In the genomic region with DNA sequence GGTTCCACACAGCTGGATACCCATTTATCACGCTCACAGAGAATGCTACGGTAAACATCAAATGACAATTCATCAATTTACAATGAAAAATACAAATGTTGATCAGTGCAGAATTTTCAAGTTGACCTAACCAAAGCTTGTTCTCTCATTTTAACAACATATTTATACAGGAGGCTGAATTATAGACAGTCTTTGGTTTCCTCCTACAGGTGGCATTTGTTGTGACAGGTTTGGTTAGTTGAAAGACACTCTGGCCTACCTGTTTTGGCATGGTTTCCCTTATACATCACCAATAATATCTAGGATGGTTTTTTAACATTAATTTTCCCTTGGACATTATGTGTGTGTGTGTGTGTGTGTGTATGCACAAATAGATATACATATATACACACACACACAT, we compare ENCODE assay signal across 14 cellular contexts.
DNase-seq lines count a peak whose midpoint lies in the region; ATAC-seq and TF ChIP-seq lines count a peak whose summit lies in the region.
"Had no signal": no experiment of that assay in that cellular context is flagged by ENCODE, and none has a peak within 500 bp of the region (broad histone marks: within the 10 kb centered on the region; RNA-seq: fewer than 3 reads in every experiment).

No MANE protein-coding gene starts in this region.

- ATAC-seq in activated CD8-positive, alpha-beta memory T cell treated with anti-CD3 and anti-CD28 coated beads, Interleukin-2, amount 10 ng/mL, durations not matched to agents 7 days and 5 days = no peak
- ATAC-seq: stimulated activated memory B cell treated with anti-CD40 and anti-IgM and Interleukin-4, amounts not matched to agents 10 μg/mL and 1 μg/mL and 100 μg/mL, for 72 hours had no signal

- 94% methylated on average over 2 of the region's 2 CpGs for WGBS in mammary epithelial cell (ENCODE audit: low coverage, missing lambda C conversion rate)
- WGBS in esophagus squamous epithelium, 2 donors = 50 to 68% methylated on average over 2 of the region's 2 CpGs

- no peaks in the 10 kb centered on the region for H3K36me3 ChIP-seq in mammary epithelial cell (ENCODE audit: insufficient read depth, low read length)
- no peaks in the 10 kb centered on the region for H3K36me3 ChIP-seq in neural progenitor cell
- no peaks in the 10 kb centered on the region for H3K36me3 ChIP-seq in esophagus squamous epithelium

- DNase-seq in NCI-H1105 treated with DMSO at 0.1 percent for 48 hours (lab: John Stamatoyannopoulos, UW) (peak; percentile 13), NCI-H1105 (lab: John Stamatoyannopoulos, UW) (no peak), NCI-H146 treated with DMSO at 0.1 percent for 48 hours (lab: John Stamatoyannopoulos, UW; ENCODE audit: unreplicated experiment) (peak; percentile 96), mammary epithelial cell (no peak), neural progenitor cell (ENCODE audit: low spot score) (no peak), GDM1 (lab: John Stamatoyannopoulos, UW) (no peak), esophagus squamous epithelium (lab: John Stamatoyannopoulos, UW) (no peak)
- DNase-seq in activated CD8-positive, alpha-beta memory T cell treated with anti-CD3 and anti-CD28 coated beads, Interleukin-2, amount 10 ng/mL, durations not matched to agents 7 days and 5 days = no peak
- DNase-seq: 8988T, anterior cingulate cortex, dermis blood vessel endothelial cell, NCI-H82, SHP77 treated with DMSO at 0.1 percent for 48 hours had no signal

- no TSS peak for BruUV-seq in mammary epithelial cell (replicated peaks; lab: Mats Ljungman, UMichigan)

- H3K4me2 ChIP-seq in mammary epithelial cell (ENCODE audit: insufficient read depth, low read depth, low read length) (no peak overlapping the region), neural progenitor cell (no peak overlapping the region)

- no peaks in the 10 kb centered on the region for H3K79me2 ChIP-seq in mammary epithelial cell (ENCODE audit: insufficient read depth, low read length)
- no peaks in the 10 kb centered on the region for H3K79me2 ChIP-seq in neural progenitor cell (ENCODE audit: low read depth)

- H3K27ac Mint-ChIP-seq in neural progenitor cell = no peak overlapping the region
- H3K27ac Mint-ChIP-seq in activated CD8-positive, alpha-beta memory T cell treated with anti-CD3 and anti-CD28 coated beads, Interleukin-2, amount 10 ng/mL, durations not matched to agents 7 days and 5 days = no peak overlapping the region
- H3K27ac Mint-ChIP-seq: stimulated activated memory B cell treated with anti-CD40 and anti-IgM and Interleukin-4, amounts not matched to agents 10 μg/mL and 1 μg/mL and 100 μg/mL, for 72 hours had no signal

- H3K36me3 Mint-ChIP-seq in neural progenitor cell = no peaks in the 10 kb centered on the region
- H3K36me3 Mint-ChIP-seq in activated CD8-positive, alpha-beta memory T cell treated with anti-CD3 and anti-CD28 coated beads, Interleukin-2, amount 10 ng/mL, durations not matched to agents 7 days and 5 days = no peaks in the 10 kb centered on the region
- H3K36me3 Mint-ChIP-seq: stimulated activated memory B cell treated with anti-CD40 and anti-IgM and Interleukin-4, amounts not matched to agents 10 μg/mL and 1 μg/mL and 100 μg/mL, for 72 hours had no signal

- H3K9me3 Mint-ChIP-seq in neural progenitor cell = no peaks in the 10 kb centered on the region
- H3K9me3 Mint-ChIP-seq in activated CD8-positive, alpha-beta memory T cell treated with anti-CD3 and anti-CD28 coated beads, Interleukin-2, amount 10 ng/mL, durations not matched to agents 7 days and 5 days (ENCODE audit: low read depth) = no peaks in the 10 kb centered on the region
- H3K9me3 Mint-ChIP-seq: stimulated activated memory B cell treated with anti-CD40 and anti-IgM and Interleukin-4, amounts not matched to agents 10 μg/mL and 1 μg/mL and 100 μg/mL, for 72 hours had no signal

- H3K4me3 Mint-ChIP-seq in neural progenitor cell = no peak overlapping the region
- H3K4me3 Mint-ChIP-seq in activated CD8-positive, alpha-beta memory T cell treated with anti-CD3 and anti-CD28 coated beads, Interleukin-2, amount 10 ng/mL, durations not matched to agents 7 days and 5 days = no peak overlapping the region
- H3K4me3 Mint-ChIP-seq: stimulated activated memory B cell treated with anti-CD40 and anti-IgM and Interleukin-4, amounts not matched to agents 10 μg/mL and 1 μg/mL and 100 μg/mL, for 72 hours had no signal

- no peaks in the 10 kb centered on the region for H3K9me3 ChIP-seq in mammary epithelial cell (replicated peaks; ENCODE audit: insufficient read depth, low read length)
- no peaks in the 10 kb centered on the region for H3K9me3 ChIP-seq in neural progenitor cell (ENCODE audit: low read depth)
- H3K9me3 ChIP-seq in esophagus squamous epithelium = no peaks in the 10 kb centered on the region

- H3K27me3 Mint-ChIP-seq in neural progenitor cell (ENCODE audit: insufficient read depth, low read depth) = peaks cover 3% of the 10 kb centered on the region
- no peaks in the 10 kb centered on the region for H3K27me3 Mint-ChIP-seq in activated CD8-positive, alpha-beta memory T cell treated with anti-CD3 and anti-CD28 coated beads, Interleukin-2, amount 10 ng/mL, durations not matched to agents 7 days and 5 days
- H3K27me3 Mint-ChIP-seq: stimulated activated memory B cell treated with anti-CD40 and anti-IgM and Interleukin-4, amounts not matched to agents 10 μg/mL and 1 μg/mL and 100 μg/mL, for 72 hours had no signal

- CTCF ChIA-PET in mammary epithelial cell (lab: Charles Lee; ENCODE audit: low non-redundant PET) = interaction anchor here (0.8 to 1.1 kb wide), 2 partner anchors 146 to 222 kb away, joined by 4 to 5 read pairs; no protein-coding TSS in a partner anchor
- CTCF ChIA-PET in activated CD8-positive, alpha-beta memory T cell treated with anti-CD3 and anti-CD28 coated beads, Interleukin-2, amount 10 ng/mL, durations not matched to agents 7 days and 5 days (lab: Charles Lee) = no interaction called here

- H3K27me3 ChIP-seq in mammary epithelial cell (ENCODE audit: insufficient read depth, low read length) (peaks cover 5% of the 10 kb centered on the region), neural progenitor cell (no peaks in the 10 kb centered on the region), esophagus squamous epithelium (no peaks in the 10 kb centered on the region)

- H4K20me1 ChIP-seq in mammary epithelial cell (ENCODE audit: insufficient read depth, low read length) = no peaks in the 10 kb centered on the region
- no peaks in the 10 kb centered on the region for H4K20me1 ChIP-seq in neural progenitor cell (ENCODE audit: low read depth)

- no peak for TF ChIP-seq POLR2A in esophagus squamous epithelium (IDR thresholded peaks at IDR 0.05)

- H3K9ac ChIP-seq in mammary epithelial cell (ENCODE audit: insufficient read depth, low read length) (no peak overlapping the region), neural progenitor cell (no peak overlapping the region)

- H3K4me1 ChIP-seq in mammary epithelial cell (ENCODE audit: insufficient read depth, low read length) (no peaks in the 10 kb centered on the region), neural progenitor cell (peaks cover 3% of the 10 kb centered on the region), esophagus squamous epithelium (no peaks in the 10 kb centered on the region)

- in situ Hi-C loops in mammary epithelial cell (cut with MboI; ENCODE audit: low sequenced_read_pairs in 2 of 2) = no loop called here

- TF ChIP-seq CTCF in mammary epithelial cell (conservative IDR thresholded peaks at IDR 0.05 in 1 of 2, IDR thresholded peaks at IDR 0.05 in 1 of 2; ENCODE audit: extremely low read depth in 1 of 2, insufficient read depth in 1 of 2, low read depth in 1 of 2, low read length in 2 of 2) (peak; percentile 3 to 37), neural progenitor cell (IDR thresholded peaks at IDR 0.05) (peak; percentile 29), esophagus squamous epithelium (IDR thresholded peaks at IDR 0.05) (peak in 1 of 6 experiments; percentile 9)

- dilution Hi-C loops in mammary epithelial cell (cut with HindIII; ENCODE audit: low sequenced_read_pairs) = no loop called here

- intact Hi-C loops in mammary epithelial cell (cut with micrococcal nuclease) (loop anchor here (1.0 to 10.0 kb wide), 2 partner anchors 221 to 428 kb away; no protein-coding TSS in a partner anchor), esophagus squamous epithelium (cut with DNase I) (no loop called here)

- H3K27ac ChIP-seq in mammary epithelial cell (ENCODE audit: insufficient read depth, low read depth, low read length) = no peak overlapping the region
- H3K27ac ChIP-seq in neural progenitor cell = no peak overlapping the region
- no peak overlapping the region for H3K27ac ChIP-seq in esophagus squamous epithelium

- H3F3A ChIP-seq in neural progenitor cell (ENCODE audit: low read depth) = no peaks in the 10 kb centered on the region

- peaks cover 5% of the 10 kb centered on the region for H3K4me1 Mint-ChIP-seq in neural progenitor cell
- no peaks in the 10 kb centered on the region for H3K4me1 Mint-ChIP-seq in activated CD8-positive, alpha-beta memory T cell treated with anti-CD3 and anti-CD28 coated beads, Interleukin-2, amount 10 ng/mL, durations not matched to agents 7 days and 5 days
- H3K4me1 Mint-ChIP-seq: stimulated activated memory B cell treated with anti-CD40 and anti-IgM and Interleukin-4, amounts not matched to agents 10 μg/mL and 1 μg/mL and 100 μg/mL, for 72 hours had no signal

- H2AFZ ChIP-seq in mammary epithelial cell (ENCODE audit: low read depth, low read length) (no peak overlapping the region), neural progenitor cell (replicated peaks) (no peak overlapping the region)

- no peak overlapping the region for H3K4me3 ChIP-seq in mammary epithelial cell (replicated peaks in 1 of 3; ENCODE audit: insufficient read depth in 1 of 3, low read depth in 2 of 3, low read length in 3 of 3)
- H3K4me3 ChIP-seq in neural progenitor cell = no peak overlapping the region
- no peak overlapping the region for H3K4me3 ChIP-seq in esophagus squamous epithelium

Comparison
In these comparisons a context has a peak if more than half of its experiments do, and no peak if none do; other contexts are left out.
1. DNase-seq: peak in NCI-H1105 treated with DMSO at 0.1 percent for 48 hours (single experiment) and NCI-H146 treated with DMSO at 0.1 percent for 48 hours (single experiment); none in NCI-H1105 (single experiment), mammary epithelial cell (single experiment), neural progenitor cell (single experiment), GDM1 (single experiment), activated CD8-positive, alpha-beta memory T cell treated with anti-CD3 and anti-CD28 coated beads, Interleukin-2, amount 10 ng/mL, durations not matched to agents 7 days and 5 days (single experiment) and esophagus squamous epithelium (single experiment).